Comparison of ENCODE assay signal across 29 cellular contexts in the genomic region with DNA sequence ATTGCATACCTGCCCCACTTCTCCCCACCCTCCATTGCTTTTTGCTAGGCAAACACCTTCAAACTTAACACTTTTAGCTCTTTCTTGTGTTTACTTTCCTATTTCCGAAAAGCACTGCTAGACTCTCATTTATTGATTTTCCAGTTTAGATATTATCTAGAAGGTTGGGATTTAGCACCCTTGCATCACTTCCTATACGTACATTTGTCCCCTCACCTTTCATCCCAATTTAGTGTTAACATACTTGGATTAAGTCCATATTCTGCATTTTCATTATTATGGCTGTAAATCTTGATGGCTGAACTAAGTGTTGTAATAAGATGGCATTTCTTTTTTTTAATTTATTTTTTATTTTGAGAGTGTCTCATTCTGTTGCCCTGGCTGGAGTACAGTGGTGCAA. TPM values are rescaled to one million over a fixed set of nuclear protein-coding genes. Genes with fewer than 3 reads are reported as not detected.
"Had no signal": no experiment of that assay in that cellular context is flagged by ENCODE, and none has a peak within 500 bp of the region (broad histone marks: within the 10 kb centered on the region; RNA-seq: fewer than 3 reads in every experiment).

No MANE protein-coding gene starts in this region.

- ATAC-seq: stimulated activated effector memory CD8-positive, alpha-beta T cell treated with anti-CD3 and anti-CD28 coated beads, Interleukin-12 subunit alpha, Interleukin-12 subunit beta, amount 100 ng/mL, for 72 hours; stimulated activated memory B cell treated with anti-CD40 and anti-IgM and Interleukin-4, amounts not matched to agents 10 μg/mL and 1 μg/mL and 100 μg/mL, for 72 hours; stimulated activated naive B cell treated with anti-CD40 and anti-IgM and Interleukin-4, amounts not matched to agents 10 μg/mL and 1 μg/mL and 100 μg/mL, for 72 hours; stimulated activated naive CD8-positive, alpha-beta T cell treated with anti-CD3 and anti-CD28 coated beads, Interleukin-15, amount 100 ng/mL, for 72 hours; stimulated activated naive CD8-positive, alpha-beta T cell treated with anti-CD3 and anti-CD28 coated beads, Interleukin-15, Interleukin-2, amounts not matched to agents 100 U/mL and 50 U/mL, for 24 hours; upper lobe of right lung had no signal

- H3K27me3 Mint-ChIP-seq: stimulated activated naive CD8-positive, alpha-beta T cell treated with anti-CD3 and anti-CD28 coated beads, Interleukin-15, amount 100 ng/mL, for 72 hours; stimulated activated naive CD8-positive, alpha-beta T cell treated with anti-CD3 and anti-CD28 coated beads, Interleukin-15, Interleukin-2, amounts not matched to agents 100 ng/mL and 50 ng/mL, for 24 hours had no signal

- H3K36me3 Mint-ChIP-seq: stimulated activated effector memory CD8-positive, alpha-beta T cell treated with anti-CD3 and anti-CD28 coated beads, Interleukin-12 subunit alpha, Interleukin-12 subunit beta, amount 100 ng/mL, for 72 hours; type B pancreatic cell had no signal

- H3K9me3 Mint-ChIP-seq: type B pancreatic cell had no signal

- H3K36me3 ChIP-seq: stomach, suprapubic skin, thoracic aorta, thyroid gland, tibial artery, tibial nerve, transverse colon, upper lobe of left lung, upper lobe of right lung, uterus, vagina had no signal

- H3K4me1 ChIP-seq: stomach, suprapubic skin, testis, thyroid gland, tibial artery, tibial nerve, transverse colon, upper lobe of left lung, upper lobe of right lung, uterus, vagina had no signal

- H3K27ac ChIP-seq: stomach, suprapubic skin, testis, thoracic aorta, thyroid gland, tibial artery, tibial nerve, transverse colon, upper lobe of left lung, upper lobe of right lung, uterus, vagina had no signal

- H3K4me1 Mint-ChIP-seq: stimulated activated effector memory CD8-positive, alpha-beta T cell treated with anti-CD3 and anti-CD28 coated beads, Interleukin-12 subunit alpha, Interleukin-12 subunit beta, amount 100 ng/mL, for 72 hours; stimulated activated memory B cell treated with anti-CD40 and anti-IgM and Interleukin-4, amounts not matched to agents 10 μg/mL and 1 μg/mL and 100 μg/mL, for 72 hours; stimulated activated naive B cell treated with anti-CD40 and anti-IgM and Interleukin-4, amounts not matched to agents 10 μg/mL and 1 μg/mL and 100 μg/mL, for 72 hours; stimulated activated naive CD8-positive, alpha-beta T cell treated with anti-CD3 and anti-CD28 coated beads, Interleukin-15, amount 100 ng/mL, for 72 hours had no signal

- DNase-seq: stimulated activated CD4-positive, alpha-beta T cell treated with anti-CD3 and anti-CD28 coated beads, Interleukin-2, amount 100 ng/mL, for 48 hours; stimulated activated CD4-positive, alpha-beta T cell treated with anti-CD3 and anti-CD28 coated beads, Interleukin-4, amount 100 ng/mL, for 1 hour; stimulated activated CD4-positive, alpha-beta T cell treated with anti-CD3 and anti-CD28 coated beads, Interleukin-4, amount 100 ng/mL, for 24 hours; stimulated activated CD4-positive, alpha-beta T cell treated with anti-CD3 and anti-CD28 coated beads, Interleukin-4, amount 100 ng/mL, for 4 hours; stimulated activated CD8-positive, alpha-beta memory T cell treated with anti-CD3 and anti-CD28 coated beads, Interleukin-4, amount 100 ng/mL, for 48 hours; stimulated activated naive B cell treated with anti-CD40 and anti-IgM and Interleukin-4, amounts not matched to agents 10 μg/mL and 1 μg/mL and 100 μg/mL, for 72 hours; stimulated activated naive CD4-positive, alpha-beta T cell; stimulated activated naive CD4-positive, alpha-beta T cell treated with Interleukin-2 at 50 U/mL for 16 hours; stimulated activated naive CD8-positive, alpha-beta T cell treated with anti-CD3 and anti-CD28 coated beads, Interleukin-15, amount 100 ng/mL, for 72 hours; stimulated activated naive CD8-positive, alpha-beta T cell treated with anti-CD3 and anti-CD28 coated beads, Interleukin-15, Interleukin-2, amounts not matched to agents 100 U/mL and 50 U/mL, for 24 hours; stomach; substantia nigra; testis; thyroid gland; tibial artery; transverse colon; trophoblast cell; upper lobe of left lung; uterus had no signal

- H3K27ac Mint-ChIP-seq: stimulated activated effector memory CD8-positive, alpha-beta T cell treated with anti-CD3 and anti-CD28 coated beads, Interleukin-12 subunit alpha, Interleukin-12 subunit beta, amount 100 ng/mL, for 72 hours; stimulated activated memory B cell treated with anti-CD40 and anti-IgM and Interleukin-4, amounts not matched to agents 10 μg/mL and 1 μg/mL and 100 μg/mL, for 72 hours; stimulated activated naive B cell treated with anti-CD40 and anti-IgM and Interleukin-4, amounts not matched to agents 10 μg/mL and 1 μg/mL and 100 μg/mL, for 72 hours; stimulated activated naive CD8-positive, alpha-beta T cell treated with anti-CD3 and anti-CD28 coated beads, Interleukin-15, amount 100 ng/mL, for 72 hours; stimulated activated naive CD8-positive, alpha-beta T cell treated with anti-CD3 and anti-CD28 coated beads, Interleukin-15, Interleukin-2, amounts not matched to agents 100 ng/mL and 50 ng/mL, for 24 hours; type B pancreatic cell had no signal

- H3K4me3 ChIP-seq: stomach, suprapubic skin, testis, thoracic aorta, thyroid gland, tibial artery, tibial nerve, transverse colon, upper lobe of left lung, upper lobe of right lung, uterus, vagina had no signal

- H3K9me3 ChIP-seq: stomach, suprapubic skin, testis, thyroid gland, tibial artery, transverse colon, upper lobe of right lung, uterus, vagina had no signal

- H3K27me3 ChIP-seq: stomach, suprapubic skin, testis, thyroid gland, tibial artery, tibial nerve, transverse colon, upper lobe of left lung, upper lobe of right lung, uterus, vagina had no signal

- FAIRE-seq: urothelium cell line had no signal

- H3K4me3 Mint-ChIP-seq: stimulated activated effector memory CD8-positive, alpha-beta T cell treated with anti-CD3 and anti-CD28 coated beads, Interleukin-12 subunit alpha, Interleukin-12 subunit beta, amount 100 ng/mL, for 72 hours; stimulated activated memory B cell treated with anti-CD40 and anti-IgM and Interleukin-4, amounts not matched to agents 10 μg/mL and 1 μg/mL and 100 μg/mL, for 72 hours; stimulated activated naive B cell treated with anti-CD40 and anti-IgM and Interleukin-4, amounts not matched to agents 10 μg/mL and 1 μg/mL and 100 μg/mL, for 72 hours; stimulated activated naive CD8-positive, alpha-beta T cell treated with anti-CD3 and anti-CD28 coated beads, Interleukin-15, amount 100 ng/mL, for 72 hours; stimulated activated naive CD8-positive, alpha-beta T cell treated with anti-CD3 and anti-CD28 coated beads, Interleukin-15, Interleukin-2, amounts not matched to agents 100 ng/mL and 50 ng/mL, for 24 hours; type B pancreatic cell had no signal

RNA-seq across cellular contexts. Expression of gene SAXO2, which starts 47.2 kb away (rescaled TPM):
- total RNA-seq: thoracic aorta, vagina had no signal
